ENCODE assay signal across 28 cellular contexts in genomic region chr2:198137733-198138132, GRCh38.
DNase-seq lines count a peak whose midpoint lies in the region; ATAC-seq and TF ChIP-seq lines count a peak whose summit lies in the region.
"Had no signal": no experiment of that assay in that cellular context is flagged by ENCODE, and none has a peak within 500 bp of the region (broad histone marks: within the 10 kb centered on the region; RNA-seq: fewer than 3 reads in every experiment).

No MANE protein-coding gene starts in this region.

- H3F3A ChIP-seq in OCI-LY1 (ENCODE audit: insufficient read depth, low read length), result no peaks in the 10 kb centered on the region

- H3K27me3 ChIP-seq in OCI-LY1 (ENCODE audit: insufficient read depth, low read length), result no peaks in the 10 kb centered on the region
- H3K27me3 ChIP-seq: BLaER1, pancreas, SJCRH30, upper lobe of left lung had no signal

- no peaks in the 10 kb centered on the region for H3K9me2 ChIP-seq in OCI-LY1 (ENCODE audit: low read depth, low read length)

- H3K4me3 Mint-ChIP-seq in nephron progenitor cell, result no peak overlapping the region
- H3K4me3 Mint-ChIP-seq: activated B cell treated with CpG ODN at 0.5 μM for 24 hours; activated naive CD8-positive, alpha-beta T cell; activated T-cell treated with anti-CD3 and anti-CD28 coated beads, Interleukin-2, amount 50 U/mL, for 24 hours; stimulated activated memory B cell treated with anti-CD40 and anti-IgM and Interleukin-4, amounts not matched to agents 10 μg/mL and 1 μg/mL and 100 μg/mL, for 72 hours had no signal

- H3K36me3 Mint-ChIP-seq in nephron progenitor cell (ENCODE audit: low read depth), result no peaks in the 10 kb centered on the region
- H3K36me3 Mint-ChIP-seq: stimulated activated memory B cell treated with anti-CD40 and anti-IgM and Interleukin-4, amounts not matched to agents 10 μg/mL and 1 μg/mL and 100 μg/mL, for 72 hours had no signal

- no peak overlapping the region for H3K4me3 ChIP-seq in OCI-LY1 (ENCODE audit: low read depth, low read length, poor library complexity, severe bottlenecking)
- no peak overlapping the region for H3K4me3 ChIP-seq in epithelial cell of proximal tubule (ENCODE audit: low read depth, low read length)
- H3K4me3 ChIP-seq: BLaER1, pancreas, SJCRH30, upper lobe of left lung had no signal

- no peak overlapping the region for H3K27ac Mint-ChIP-seq in nephron progenitor cell
- H3K27ac Mint-ChIP-seq: activated B cell treated with CpG ODN at 0.5 μM for 24 hours; activated naive CD8-positive, alpha-beta T cell; activated T-cell treated with anti-CD3 and anti-CD28 coated beads, Interleukin-2, amount 50 U/mL, for 24 hours; stimulated activated memory B cell treated with anti-CD40 and anti-IgM and Interleukin-4, amounts not matched to agents 10 μg/mL and 1 μg/mL and 100 μg/mL, for 72 hours had no signal

- no peaks in the 10 kb centered on the region for H3K36me3 ChIP-seq in OCI-LY1 (ENCODE audit: insufficient read depth, low read length)
- H3K36me3 ChIP-seq: BLaER1, pancreas, SJCRH30, upper lobe of left lung had no signal

- no peaks in the 10 kb centered on the region for H3K4me1 ChIP-seq in OCI-LY1 (ENCODE audit: insufficient read depth, low read length, severe bottlenecking)
- H3K4me1 ChIP-seq: BLaER1, pancreas, SJCRH30 had no signal

- no peaks in the 10 kb centered on the region for H4K20me1 ChIP-seq in OCI-LY1 (ENCODE audit: insufficient read depth, low read length)
- H4K20me1 ChIP-seq: BLaER1 had no signal

- H3K9me3 Mint-ChIP-seq in nephron progenitor cell, result no peaks in the 10 kb centered on the region
- H3K9me3 Mint-ChIP-seq: activated T-cell treated with anti-CD3 and anti-CD28 coated beads, Interleukin-2, amount 50 U/mL, for 24 hours; stimulated activated memory B cell treated with anti-CD40 and anti-IgM and Interleukin-4, amounts not matched to agents 10 μg/mL and 1 μg/mL and 100 μg/mL, for 72 hours had no signal

- no peaks in the 10 kb centered on the region for H3K4me1 Mint-ChIP-seq in nephron progenitor cell
- H3K4me1 Mint-ChIP-seq: activated B cell treated with CpG ODN at 0.5 μM for 24 hours; stimulated activated memory B cell treated with anti-CD40 and anti-IgM and Interleukin-4, amounts not matched to agents 10 μg/mL and 1 μg/mL and 100 μg/mL, for 72 hours had no signal

- ATAC-seq in HG03460 (IDR thresholded peaks at IDR 0.05; ENCODE audit: unreplicated experiment) (no peak), HG02970 (IDR thresholded peaks at IDR 0.05; ENCODE audit: low FRiP score, unreplicated experiment) (no peak)
- ATAC-seq: pancreas; stimulated activated memory B cell treated with anti-CD40 and anti-IgM and Interleukin-4, amounts not matched to agents 10 μg/mL and 1 μg/mL and 100 μg/mL, for 72 hours had no signal

- H3K9me3 ChIP-seq in OCI-LY1 (ENCODE audit: low read length), result no peaks in the 10 kb centered on the region
- H3K9me3 ChIP-seq: BLaER1, pancreas, SJCRH30, upper lobe of left lung had no signal

- H3K9ac ChIP-seq in OCI-LY1 (ENCODE audit: low read length), result no peak overlapping the region
- H3K9ac ChIP-seq: BLaER1, KMS-11 had no signal

- H3K4me2 ChIP-seq in OCI-LY1 (ENCODE audit: low read length), result no peak overlapping the region
- H3K4me2 ChIP-seq: BLaER1, KMS-11 had no signal

- no peaks in the 10 kb centered on the region for H3K27me3 Mint-ChIP-seq in nephron progenitor cell (ENCODE audit: low read depth, poor library complexity)
- H3K27me3 Mint-ChIP-seq: activated B cell treated with CpG ODN at 0.5 μM for 24 hours; activated naive CD8-positive, alpha-beta T cell; activated T-cell treated with anti-CD3 and anti-CD28 coated beads, Interleukin-2, amount 50 U/mL, for 24 hours; stimulated activated memory B cell treated with anti-CD40 and anti-IgM and Interleukin-4, amounts not matched to agents 10 μg/mL and 1 μg/mL and 100 μg/mL, for 72 hours had no signal

- DNase-seq in epithelial cell of proximal tubule (ENCODE audit: low read depth), result no peak
- no peak for DNase-seq in nephron progenitor cell
- no peak for DNase-seq in amygdala (lab: John Stamatoyannopoulos, UW)
- DNase-seq in NCI-H2196 treated with DMSO at 0.1 percent for 48 hours (lab: John Stamatoyannopoulos, UW; ENCODE audit: unreplicated experiment), result no peak
- DNase-seq: activated B cell treated with CpG ODN at 0.5 μM for 24 hours; activated CD4-positive, alpha-beta T cell treated with anti-CD3 and anti-CD28 coated beads, Interleukin-2, amount 50 U/mL, for 1 hour; activated effector memory CD4-positive, alpha-beta T cell treated with anti-CD3 and anti-CD28 coated beads, Interleukin-2, amount 50 U/mL, for 16 hours; activated T-cell treated with anti-CD3 and anti-CD28 coated beads, Interleukin-2, amount 50 U/mL, for 24 hours; anterior cingulate cortex; effector memory CD4-positive, alpha-beta T cell; erythroblast; head of caudate nucleus; MM.1S; NCI-H1417; NCI-H345; NCI-H748 treated with DMSO at 0.1 percent for 48 hours; pancreas; retina; upper lobe of left lung had no signal

- TF ChIP-seq CTCF in GM12873 (IDR thresholded peaks at IDR 0.05; ENCODE audit: insufficient read depth, low read depth, low read length, missing control alignments) (peak; percentile 8), OCI-LY1 (IDR thresholded peaks at IDR 0.05; ENCODE audit: low read length) (peak; percentile 8; the same call in 1 of the 2 replicates), epithelial cell of proximal tubule (conservative IDR thresholded peaks at IDR 0.05; ENCODE audit: low read depth, low read length) (peak; percentile 29), nephron progenitor cell (IDR thresholded peaks at IDR 0.05) (peak; percentile 10)

- H2AFZ ChIP-seq in OCI-LY1 (ENCODE audit: low read length), result no peak overlapping the region

- no peak overlapping the region for H3K27ac ChIP-seq in OCI-LY1 (ENCODE audit: low read depth, low read length, poor library complexity, severe bottlenecking)
- H3K27ac ChIP-seq: BLaER1, KMS-11, pancreas, SJCRH30, upper lobe of left lung had no signal

- H3K79me2 ChIP-seq in OCI-LY1 (ENCODE audit: insufficient read depth, low read length), result no peaks in the 10 kb centered on the region
